Comparison of ENCODE assay signal across 13 cellular contexts in genomic region chr1:207827488-207827830, GRCh38.
DNase-seq lines count a peak whose midpoint lies in the region; ATAC-seq and TF ChIP-seq lines count a peak whose summit lies in the region.
"Had no signal": no experiment of that assay in that cellular context is flagged by ENCODE, and none has a peak within 500 bp of the region (broad histone marks: within the 10 kb centered on the region; RNA-seq: fewer than 3 reads in every experiment).

No MANE protein-coding gene starts in this region.

- no peaks in the 10 kb centered on the region for H3K27me3 ChIP-seq in muscle layer of colon (ENCODE audit: control insufficient read depth in 1 of 2, insufficient read depth in 2 of 2, low read length in 2 of 2)
- H3K27me3 ChIP-seq in upper lobe of left lung = no peaks in the 10 kb centered on the region
- H3K27me3 ChIP-seq: foreskin keratinocyte had no signal

- H3K4me1 ChIP-seq in muscle layer of colon (ENCODE audit: insufficient read depth, low read length) (peaks cover 79% of the 10 kb centered on the region), upper lobe of left lung (peaks cover 69 to 88% (median 74%) of the 10 kb centered on the region in 4 donors)

- 86 to 100% methylated on average over 2 of the region's 2 CpGs for WGBS in upper lobe of left lung, 2 donors

- H3K9ac ChIP-seq in muscle layer of colon (ENCODE audit: low read length) = no peak overlapping the region

- H3K4me1 Mint-ChIP-seq in activated naive CD8-positive, alpha-beta T cell (ENCODE audit: low read depth) = peaks cover 95% of the 10 kb centered on the region
- H3K4me1 Mint-ChIP-seq in activated naive CD8-positive, alpha-beta T cell treated with anti-CD3 and anti-CD28 coated beads, Interleukin-2, amount 50 U/mL, for 24 hours = peaks cover 95% of the 10 kb centered on the region

- TF ChIP-seq CTCF in upper lobe of left lung (IDR thresholded peaks at IDR 0.05) = no peak

- TF ChIP-seq EP300 in upper lobe of left lung (IDR thresholded peaks at IDR 0.05) = no peak

- H3K9me3 Mint-ChIP-seq in activated naive CD8-positive, alpha-beta T cell (ENCODE audit: low read depth) = no peaks in the 10 kb centered on the region
- H3K9me3 Mint-ChIP-seq in activated naive CD8-positive, alpha-beta T cell treated with anti-CD3 and anti-CD28 coated beads, Interleukin-2, amount 50 U/mL, for 24 hours = no peaks in the 10 kb centered on the region

- no peak for ATAC-seq in activated naive CD8-positive, alpha-beta T cell treated with anti-CD3 and anti-CD28 coated beads, Interleukin-2, amount 50 U/mL, for 24 hours
- ATAC-seq in upper lobe of left lung (ENCODE audit: low FRiP score in 2 of 2) = no peak
- ATAC-seq in activated CD4-positive, CD25-positive, alpha-beta regulatory T cell treated with anti-CD3 and anti-CD28 coated beads, Interleukin-2, amount 50 U/mL, for 24 hours = no peak
- ATAC-seq: foreskin keratinocyte had no signal

- H3K27me3 Mint-ChIP-seq in activated naive CD8-positive, alpha-beta T cell = no peaks in the 10 kb centered on the region
- H3K27me3 Mint-ChIP-seq in activated naive CD8-positive, alpha-beta T cell treated with anti-CD3 and anti-CD28 coated beads, Interleukin-2, amount 50 U/mL, for 24 hours = peaks cover 2% of the 10 kb centered on the region

- H3K4me3 Mint-ChIP-seq in activated naive CD8-positive, alpha-beta T cell = no peak overlapping the region
- H3K4me3 Mint-ChIP-seq in activated naive CD8-positive, alpha-beta T cell treated with anti-CD3 and anti-CD28 coated beads, Interleukin-2, amount 50 U/mL, for 24 hours = no peak overlapping the region

- TF ChIP-seq POLR2A in upper lobe of left lung (IDR thresholded peaks at IDR 0.05) = no peak

- no peaks in the 10 kb centered on the region for H3K36me3 Mint-ChIP-seq in activated naive CD8-positive, alpha-beta T cell
- peaks cover 11% of the 10 kb centered on the region for H3K36me3 Mint-ChIP-seq in activated naive CD8-positive, alpha-beta T cell treated with anti-CD3 and anti-CD28 coated beads, Interleukin-2, amount 50 U/mL, for 24 hours (ENCODE audit: low read depth)

- H3K27ac ChIP-seq in caudate nucleus (ENCODE audit: low read depth, low read length) (peak overlapping the region; percentile 100), muscle layer of colon (ENCODE audit: low read depth, low read length) (peak overlapping the region; percentile 100), upper lobe of left lung (peak overlapping the region; percentile 97 to 98 (median 98))
- H3K27ac ChIP-seq: foreskin keratinocyte had no signal

- peak overlapping the region; percentile 98 for H3K27ac Mint-ChIP-seq in activated naive CD8-positive, alpha-beta T cell
- H3K27ac Mint-ChIP-seq in activated naive CD8-positive, alpha-beta T cell treated with anti-CD3 and anti-CD28 coated beads, Interleukin-2, amount 50 U/mL, for 24 hours = no peak overlapping the region

- no peak for DNase-seq in activated naive CD8-positive, alpha-beta T cell treated with anti-CD3 and anti-CD28 coated beads, Interleukin-2, amount 50 U/mL, for 24 hours
- no peak for DNase-seq in caudate nucleus (lab: John Stamatoyannopoulos, UW)
- no peak for DNase-seq in upper lobe of left lung
- no peak for DNase-seq in pons (ENCODE audit: low spot score)
- DNase-seq in NCI-H1436 treated with DMSO at 0.1 percent for 48 hours (lab: John Stamatoyannopoulos, UW) = no peak
- DNase-seq: activated CD4-positive, alpha-beta T cell treated with anti-CD3 and anti-CD28 coated beads, Interleukin-2, amount 50 U/mL, for 48 hours; C1 segment of cervical spinal cord; foreskin keratinocyte; midbrain; NCI-H2107 had no signal

- H3K9me3 ChIP-seq in muscle layer of colon (ENCODE audit: low read length) (no peaks in the 10 kb centered on the region), upper lobe of left lung (no peaks in the 10 kb centered on the region)

- H3K4me3 ChIP-seq in muscle layer of colon (ENCODE audit: low read depth in 1 of 2, low read length in 2 of 2) = no peak overlapping the region
- H3K4me3 ChIP-seq in upper lobe of left lung = no peak overlapping the region

- H3K36me3 ChIP-seq in muscle layer of colon (ENCODE audit: insufficient read depth, low read length) = no peaks in the 10 kb centered on the region
- H3K36me3 ChIP-seq in upper lobe of left lung = no peaks in the 10 kb centered on the region
